1 cellular context compared by ENCODE assay signal in genomic region chr4:51909236-51909703, GRCh38.
TF ChIP-seq lines count a peak whose summit lies in the region.

No MANE protein-coding gene starts in this region.

TF ChIP-seq in HepG2, 621 proteins besides CTCF, POLR2A, EP300 and RAD21 (continued from another document and continues in another):
- peak; percentile 77 for TF ChIP-seq ZBTB33 (CRISPR knock-in tag; IDR thresholded peaks at IDR 0.05)
- no peak for TF ChIP-seq ZNF367 (CRISPR knock-in tag; IDR thresholded peaks at IDR 0.05; ENCODE audit: borderline replicate concordance)
- no peak for TF ChIP-seq GABPA (IDR thresholded peaks at IDR 0.05; ENCODE audit: low read depth, low read length)
- peak; percentile 69; the same call in 1 of the 2 replicates for TF ChIP-seq GABPA (CRISPR knock-in tag; IDR thresholded peaks at IDR 0.05; ENCODE audit: low read depth)
- TF ChIP-seq ZNF652 (CRISPR knock-in tag; IDR thresholded peaks at IDR 0.05; ENCODE audit: borderline replicate concordance, low read depth), result peak; percentile 47; the same call in 1 of the 2 replicates
- no peak for TF ChIP-seq THYN1 (CRISPR knock-in tag; IDR thresholded peaks at IDR 0.05; ENCODE audit: borderline replicate concordance, low read depth)
- TF ChIP-seq FOXK1 (CRISPR knock-in tag; IDR thresholded peaks at IDR 0.05; ENCODE audit: borderline replicate concordance, low read depth), result peak; percentile 99
- 0 out of 2 replicates have a peak, but pooled peaks have one; percentile 45 for TF ChIP-seq TP53 (CRISPR knock-in tag; conservative IDR thresholded peaks at IDR 0.05)
- no peak for TF ChIP-seq THAP7 (CRISPR knock-in tag; IDR thresholded peaks at IDR 0.05)
- peak; percentile 83 for TF ChIP-seq ZBTB25 (CRISPR knock-in tag; IDR thresholded peaks at IDR 0.05)
- peak; percentile 88; the same call in 1 of the 2 replicates for TF ChIP-seq SPEN (CRISPR knock-in tag; IDR thresholded peaks at IDR 0.05; ENCODE audit: low read depth)
- TF ChIP-seq ZKSCAN1 (IDR thresholded peaks at IDR 0.05; ENCODE audit: low read length), result no peak
- TF ChIP-seq ZNF260 (CRISPR knock-in tag; IDR thresholded peaks at IDR 0.05; ENCODE audit: borderline replicate concordance, low read depth), result no peak
- TF ChIP-seq ZSCAN21 (CRISPR knock-in tag; IDR thresholded peaks at IDR 0.05; ENCODE audit: borderline replicate concordance), result peak; percentile 90
- no peak for TF ChIP-seq HNRNPL (IDR thresholded peaks at IDR 0.05; ENCODE audit: low read depth, low read length)
- no peak; the same call in 1 of the 2 replicates for TF ChIP-seq ZBTB10 (CRISPR knock-in tag; IDR thresholded peaks at IDR 0.05; ENCODE audit: borderline replicate concordance)
- TF ChIP-seq ZNF761 (CRISPR knock-in tag; conservative IDR thresholded peaks at IDR 0.05), result peak; percentile 99
- TF ChIP-seq FOXO4 (CRISPR knock-in tag; conservative IDR thresholded peaks at IDR 0.05), result no peak
- no peak for TF ChIP-seq RBFOX2 (IDR thresholded peaks at IDR 0.05; ENCODE audit: low read depth, low read length)
- no peak for TF ChIP-seq ZNF674 (CRISPR knock-in tag; IDR thresholded peaks at IDR 0.05; ENCODE audit: low read depth)
- TF ChIP-seq ATF5 (CRISPR knock-in tag; IDR thresholded peaks at IDR 0.05; ENCODE audit: low read depth), result no peak
- TF ChIP-seq NCOR1 (IDR thresholded peaks at IDR 0.05; ENCODE audit: borderline replicate concordance, low read length), result peak; percentile 99
- no peak for TF ChIP-seq BRD4 (CRISPR knock-in tag; IDR thresholded peaks at IDR 0.05)
- no peak for TF ChIP-seq PAWR (CRISPR knock-in tag; IDR thresholded peaks at IDR 0.05; ENCODE audit: borderline replicate concordance)
- no peak for TF ChIP-seq HDAC6 (IDR thresholded peaks at IDR 0.05; ENCODE audit: low read depth, low read length)
- 0 out of 2 replicates have a peak, but pooled peaks have one; percentile 16 for TF ChIP-seq ZNF432 (CRISPR knock-in tag; IDR thresholded peaks at IDR 0.05; ENCODE audit: borderline replicate concordance)
- no peak for TF ChIP-seq SIN3B (IDR thresholded peaks at IDR 0.05; ENCODE audit: low read length)
- peak; percentile 89 for TF ChIP-seq ZMYM3 (CRISPR knock-in tag; IDR thresholded peaks at IDR 0.05)
- TF ChIP-seq MLX (CRISPR knock-in tag; IDR thresholded peaks at IDR 0.05), result peak; percentile 94
- no peak for TF ChIP-seq HNRNPK (IDR thresholded peaks at IDR 0.05; ENCODE audit: low read depth, low read length, poor library complexity, severe bottlenecking)
- peak; percentile 85 for TF ChIP-seq JUN (CRISPR knock-in tag; IDR thresholded peaks at IDR 0.05)
- peak; percentile 83 for TF ChIP-seq CREM (IDR thresholded peaks at IDR 0.05)
- TF ChIP-seq CREM (CRISPR knock-in tag; IDR thresholded peaks at IDR 0.05), result no peak
- no peak for TF ChIP-seq ZBTB42 (CRISPR knock-in tag; IDR thresholded peaks at IDR 0.05)
- peak; percentile 71 for TF ChIP-seq CREB1 (IDR thresholded peaks at IDR 0.05)
- TF ChIP-seq CREB1 (CRISPR knock-in tag; IDR thresholded peaks at IDR 0.05), result peak; percentile 78
- TF ChIP-seq ZIK1 (CRISPR knock-in tag; IDR thresholded peaks at IDR 0.05; ENCODE audit: borderline replicate concordance, low read depth), result no peak
- TF ChIP-seq ZNF770 (CRISPR knock-in tag; IDR thresholded peaks at IDR 0.05), result 0 out of 2 replicates have a peak, but pooled peaks have one; percentile 26
- peak; percentile 99 for TF ChIP-seq AHDC1 (CRISPR knock-in tag; IDR thresholded peaks at IDR 0.05; ENCODE audit: borderline replicate concordance)
- TF ChIP-seq TMF1 (CRISPR knock-in tag; IDR thresholded peaks at IDR 0.05; ENCODE audit: low read depth), result no peak
- TF ChIP-seq RFXAP (CRISPR knock-in tag; IDR thresholded peaks at IDR 0.05; ENCODE audit: borderline replicate concordance), result peak; percentile 97
- TF ChIP-seq PLSCR1 (CRISPR knock-in tag; IDR thresholded peaks at IDR 0.05; ENCODE audit: borderline replicate concordance), result no peak
- TF ChIP-seq BRF2 (CRISPR knock-in tag; IDR thresholded peaks at IDR 0.05), result peak; percentile 74; the same call in 1 of the 2 replicates
- TF ChIP-seq ZNF552 (CRISPR knock-in tag; IDR thresholded peaks at IDR 0.05; ENCODE audit: borderline replicate concordance), result no peak
